ENCODE assay signal across 22 cellular contexts in genomic region chr6:156639023-156639728, GRCh38.
"Had no signal": no experiment of that assay in that cellular context is flagged by ENCODE, and none has a peak within 500 bp of the region (broad histone marks: within the 10 kb centered on the region; RNA-seq: fewer than 3 reads in every experiment).

No MANE protein-coding gene starts in this region.

- H3K4me3 ChIP-seq: ascending aorta, cardiac muscle cell, SK-N-MC had no signal

- H3K27ac ChIP-seq: ascending aorta, cardiac muscle cell, KMS-11, SK-N-MC had no signal

- H3K36me3 ChIP-seq: ascending aorta, cardiac muscle cell had no signal

- H3K9me3 ChIP-seq: ascending aorta had no signal

- H3K27me3 ChIP-seq: ascending aorta, cardiac muscle cell had no signal

- DNase-seq: activated CD4-positive, alpha-beta T cell treated with anti-CD3 and anti-CD28 coated beads for 4 hours; activated CD8-positive, alpha-beta memory T cell treated with anti-CD3 and anti-CD28 coated beads, Interleukin-2, amount 50 U/mL, for 4 hours; activated CD8-positive, alpha-beta T cell treated with anti-CD3 and anti-CD28 coated beads for 36 hours; activated naive CD4-positive, alpha-beta T cell treated with anti-CD3 and anti-CD28 coated beads, Interleukin-2, amount 50 U/mL, for 16 hours; activated naive CD8-positive, alpha-beta T cell treated with anti-CD3 and anti-CD28 coated beads, Interleukin-2, amount 10 ng/mL, durations not matched to agents 7 days and 5 days; amniotic stem cell; MM.1S; NCI-H1048; NCI-H146; NCI-H187 treated with DMSO at 0.1 percent for 48 hours; NCI-H2171; NCI-H226; NCI-H526 treated with DMSO at 0.1 percent for 48 hours; NCI-H82; RPMI8226; T-cell had no signal

- H3K4me2 ChIP-seq: KMS-11 had no signal

- H3K9ac ChIP-seq: KMS-11 had no signal

- ATAC-seq: activated CD4-positive, CD25-positive, alpha-beta regulatory T cell treated with anti-CD3 and anti-CD28 coated beads, Interleukin-2, amount 50 U/mL, for 24 hours; activated CD8-positive, alpha-beta T cell treated with anti-CD3 and anti-CD28 coated beads for 36 hours; Right ventricle myocardium inferior; T-cell had no signal
